2 cellular contexts compared by ENCODE assay signal in genomic region chr22:27408068-27408467, GRCh38.
A peak's percentile ranks its signal among the peaks of the same experiment; 100 is the strongest.
TF ChIP-seq lines count a peak whose summit lies in the region.

No MANE protein-coding gene starts in this region.

TF ChIP-seq in HEK293, 187 proteins besides CTCF, POLR2A, EP300 and RAD21:
- TF ChIP-seq HIC1 (tag by site-specific recombination; IDR thresholded peaks at IDR 0.05) = no peak
- peak; percentile 95 for TF ChIP-seq ZNF623 (tag by site-specific recombination; IDR thresholded peaks at IDR 0.05)
- no peak for TF ChIP-seq ZNF558 (tag by site-specific recombination; IDR thresholded peaks at IDR 0.05)
TF ChIP-seq in HEK293: peak in this region for 1.

TF ChIP-seq in H1, 55 proteins besides CTCF, POLR2A, EP300 and RAD21:
- TF ChIP-seq CTBP2 (IDR thresholded peaks at IDR 0.05; ENCODE audit: borderline replicate concordance, insufficient read depth, insufficient read length, low read length) = no peak
- TF ChIP-seq KDM1A (IDR thresholded peaks at IDR 0.05; ENCODE audit: borderline replicate concordance, low read length) = peak; percentile 77; the same call in 1 of the 2 replicates
